Comparison of ENCODE assay signal across 8 cellular contexts in genomic region chr20:8313073-8313472, GRCh38.
"Had no signal": no experiment of that assay in that cellular context is flagged by ENCODE, and none has a peak within 500 bp of the region (broad histone marks: within the 10 kb centered on the region; RNA-seq: fewer than 3 reads in every experiment).

No MANE protein-coding gene starts in this region.

- H3K4me3 ChIP-seq: K562 had no signal

- H3K9me3 Mint-ChIP-seq: IgD-negative memory B cell had no signal

- FAIRE-seq: HTR-8/SVneo, K562 had no signal

- H3K27ac ChIP-seq: HL-60, KMS-11 had no signal

- DNase-seq: IMR-90, KBM-7, KG1 had no signal

- H3K4me3 Mint-ChIP-seq: IgD-negative memory B cell had no signal

- H3K27me3 Mint-ChIP-seq: IgD-negative memory B cell had no signal

- H3K27ac Mint-ChIP-seq: IgD-negative memory B cell had no signal

- H3K4me1 Mint-ChIP-seq: IgD-negative memory B cell had no signal

- ATAC-seq: K562 had no signal

- H3K9ac ChIP-seq: KMS-11 had no signal

- H3K4me2 ChIP-seq: KMS-11 had no signal
